35 cellular contexts compared by ENCODE assay signal in genomic region chr5:55857247-55857640, GRCh38. TPM values are rescaled to one million over a fixed set of nuclear protein-coding genes. Genes with fewer than 3 reads are reported as not detected.
DNase-seq lines count a peak whose midpoint lies in the region; ATAC-seq, FAIRE-seq and TF ChIP-seq lines count a peak whose summit lies in the region.
"Had no signal": no experiment of that assay in that cellular context is flagged by ENCODE, and none has a peak within 500 bp of the region (broad histone marks: within the 10 kb centered on the region; RNA-seq: fewer than 3 reads in every experiment).

No MANE protein-coding gene starts in this region.

- H3K4me3 ChIP-seq in astrocyte (ENCODE audit: insufficient read depth, low read depth, low read length), result no peak overlapping the region
- H3K4me3 ChIP-seq: dorsolateral prefrontal cortex, esophagus muscularis mucosa, left lung, spleen, tibial artery, vagina had no signal

- CTCF ChIA-PET in activated CD4-positive, alpha-beta T cell treated with anti-CD3 and anti-CD28 coated beads for 36 hours (lab: Charles Lee), result interaction anchor here (0.6 to 0.8 kb wide), 2 partner anchors 221 to 908 kb away, joined by 3 read pairs; no protein-coding TSS in a partner anchor

- H3K9me3 Mint-ChIP-seq in activated CD4-positive, alpha-beta T cell treated with anti-CD3 and anti-CD28 coated beads for 36 hours (ENCODE audit: low read depth), result no peaks in the 10 kb centered on the region
- H3K9me3 Mint-ChIP-seq in stimulated activated naive CD8-positive, alpha-beta T cell treated with anti-CD3 and anti-CD28 coated beads, Interleukin-15, Interleukin-2, amounts not matched to agents 100 ng/mL and 50 ng/mL, for 24 hours, result no peaks in the 10 kb centered on the region
- H3K9me3 Mint-ChIP-seq in astrocyte (ENCODE audit: unreplicated experiment), result no peaks in the 10 kb centered on the region
- peaks cover 0 to 12% of the 10 kb centered on the region in 2 donors for H3K9me3 Mint-ChIP-seq in stimulated activated naive CD8-positive, alpha-beta T cell treated with anti-CD3 and anti-CD28 coated beads, Interleukin-15, amount 100 ng/mL, for 72 hours
- H3K9me3 Mint-ChIP-seq: CD4-positive, alpha-beta T cell; HFFc6; memory B cell had no signal

- no peak overlapping the region for H2AFZ ChIP-seq in astrocyte (ENCODE audit: low read depth, low read length)

- H3K4me1 ChIP-seq in astrocyte (ENCODE audit: insufficient read depth, low read length), result peaks cover 5% of the 10 kb centered on the region
- H3K4me1 ChIP-seq: esophagus muscularis mucosa, left lung, vagina had no signal

- H3K9me3 ChIP-seq in astrocyte (ENCODE audit: insufficient read depth, low read depth, low read length), result no peaks in the 10 kb centered on the region
- H3K9me3 ChIP-seq: left lung, vagina had no signal

- H3K9ac ChIP-seq in astrocyte (ENCODE audit: low read length), result no peak overlapping the region

- H3K27me3 ChIP-seq in astrocyte (ENCODE audit: insufficient read depth, low read length), result no peaks in the 10 kb centered on the region
- H3K27me3 ChIP-seq: brain microvascular endothelial cell, esophagus muscularis mucosa, left lung, spleen, tibial artery, vagina had no signal

- ATAC-seq in activated CD4-positive, alpha-beta T cell treated with anti-CD3 and anti-CD28 coated beads for 36 hours, result no peak
- no peak for ATAC-seq in stimulated activated naive CD8-positive, alpha-beta T cell treated with anti-CD3 and anti-CD28 coated beads, Interleukin-15, Interleukin-2, amounts not matched to agents 100 U/mL and 50 U/mL, for 24 hours
- no peak for ATAC-seq in stimulated activated naive CD8-positive, alpha-beta T cell treated with anti-CD3 and anti-CD28 coated beads, Interleukin-15, amount 100 ng/mL, for 72 hours
- ATAC-seq: right cardiac atrium had no signal

- no peak overlapping the region for H3K4me3 Mint-ChIP-seq in activated CD4-positive, alpha-beta T cell treated with anti-CD3 and anti-CD28 coated beads for 36 hours
- H3K4me3 Mint-ChIP-seq in stimulated activated naive CD8-positive, alpha-beta T cell treated with anti-CD3 and anti-CD28 coated beads, Interleukin-15, Interleukin-2, amounts not matched to agents 100 ng/mL and 50 ng/mL, for 24 hours, result no peak overlapping the region
- H3K4me3 Mint-ChIP-seq in astrocyte (ENCODE audit: unreplicated experiment), result no peak overlapping the region
- peak overlapping the region in 1 of 2 donors; percentile 23 for H3K4me3 Mint-ChIP-seq in stimulated activated naive CD8-positive, alpha-beta T cell treated with anti-CD3 and anti-CD28 coated beads, Interleukin-15, amount 100 ng/mL, for 72 hours
- H3K4me3 Mint-ChIP-seq: activated CD8-positive, alpha-beta memory T cell treated with anti-CD3 and anti-CD28 coated beads, Interleukin-2, amount 10 ng/mL, durations not matched to agents 7 days and 5 days; HFFc6; memory B cell had no signal

- H3K4me2 ChIP-seq in astrocyte (ENCODE audit: low read length), result no peak overlapping the region

- H3K27ac Mint-ChIP-seq in activated CD4-positive, alpha-beta T cell treated with anti-CD3 and anti-CD28 coated beads for 36 hours, result peak overlapping the region; percentile 68
- peak overlapping the region; percentile 52 for H3K27ac Mint-ChIP-seq in stimulated activated naive CD8-positive, alpha-beta T cell treated with anti-CD3 and anti-CD28 coated beads, Interleukin-15, Interleukin-2, amounts not matched to agents 100 ng/mL and 50 ng/mL, for 24 hours
- no peak overlapping the region for H3K27ac Mint-ChIP-seq in astrocyte (ENCODE audit: unreplicated experiment)
- H3K27ac Mint-ChIP-seq in stimulated activated naive CD8-positive, alpha-beta T cell treated with anti-CD3 and anti-CD28 coated beads, Interleukin-15, amount 100 ng/mL, for 72 hours, result peak overlapping the region; percentile 91 to 98
- H3K27ac Mint-ChIP-seq: HFFc6, memory B cell had no signal

- H3K4me1 Mint-ChIP-seq in activated CD4-positive, alpha-beta T cell treated with anti-CD3 and anti-CD28 coated beads for 36 hours, result peaks cover 33% of the 10 kb centered on the region
- H3K4me1 Mint-ChIP-seq in stimulated activated naive CD8-positive, alpha-beta T cell treated with anti-CD3 and anti-CD28 coated beads, Interleukin-15, Interleukin-2, amounts not matched to agents 100 ng/mL and 50 ng/mL, for 24 hours (ENCODE audit: low read depth), result peaks cover 26% of the 10 kb centered on the region
- peaks cover 24% of the 10 kb centered on the region for H3K4me1 Mint-ChIP-seq in astrocyte (ENCODE audit: low read depth, unreplicated experiment)
- H3K4me1 Mint-ChIP-seq in stimulated activated naive CD8-positive, alpha-beta T cell treated with anti-CD3 and anti-CD28 coated beads, Interleukin-15, amount 100 ng/mL, for 72 hours, result peaks cover 31% of the 10 kb centered on the region
- H3K4me1 Mint-ChIP-seq: memory B cell had no signal

- intact Hi-C loops in activated CD4-positive, alpha-beta T cell treated with anti-CD3 and anti-CD28 coated beads for 36 hours (cut with DNase I, micrococcal nuclease), result no loop called here

- no peaks in the 10 kb centered on the region for H3K36me3 ChIP-seq in astrocyte (ENCODE audit: insufficient read depth, low read length)
- H3K36me3 ChIP-seq: brain microvascular endothelial cell, esophagus muscularis mucosa, left lung, spleen, tibial artery, vagina had no signal

- no peak for TF ChIP-seq CTCF in astrocyte (IDR thresholded peaks at IDR 0.05; ENCODE audit: insufficient read depth, low read depth, low read length)

- H3K79me2 ChIP-seq in astrocyte (ENCODE audit: insufficient read depth, low read length), result no peaks in the 10 kb centered on the region

- peaks cover 2% of the 10 kb centered on the region for H3K27me3 Mint-ChIP-seq in activated CD4-positive, alpha-beta T cell treated with anti-CD3 and anti-CD28 coated beads for 36 hours
- H3K27me3 Mint-ChIP-seq in stimulated activated naive CD8-positive, alpha-beta T cell treated with anti-CD3 and anti-CD28 coated beads, Interleukin-15, Interleukin-2, amounts not matched to agents 100 ng/mL and 50 ng/mL, for 24 hours, result peaks cover 3% of the 10 kb centered on the region
- no peaks in the 10 kb centered on the region for H3K27me3 Mint-ChIP-seq in astrocyte (ENCODE audit: low read depth, unreplicated experiment)
- H3K27me3 Mint-ChIP-seq in stimulated activated naive CD8-positive, alpha-beta T cell treated with anti-CD3 and anti-CD28 coated beads, Interleukin-15, amount 100 ng/mL, for 72 hours, result no peaks in the 10 kb centered on the region
- H3K27me3 Mint-ChIP-seq: CD4-positive, alpha-beta T cell; T-cell had no signal

- H3K36me3 Mint-ChIP-seq in activated CD4-positive, alpha-beta T cell treated with anti-CD3 and anti-CD28 coated beads for 36 hours (ENCODE audit: low read depth), result no peaks in the 10 kb centered on the region
- H3K36me3 Mint-ChIP-seq in stimulated activated naive CD8-positive, alpha-beta T cell treated with anti-CD3 and anti-CD28 coated beads, Interleukin-15, Interleukin-2, amounts not matched to agents 100 ng/mL and 50 ng/mL, for 24 hours (ENCODE audit: low read depth), result no peaks in the 10 kb centered on the region
- no peaks in the 10 kb centered on the region for H3K36me3 Mint-ChIP-seq in astrocyte (ENCODE audit: low read depth, unreplicated experiment)
- H3K36me3 Mint-ChIP-seq: activated CD8-positive, alpha-beta memory T cell treated with anti-CD3 and anti-CD28 coated beads, Interleukin-2, amount 10 ng/mL, durations not matched to agents 7 days and 5 days; memory B cell; T-cell had no signal

- no peaks in the 10 kb centered on the region for H4K20me1 ChIP-seq in astrocyte (ENCODE audit: insufficient read depth, low read length)

- no peak for DNase-seq in activated CD4-positive, alpha-beta T cell treated with anti-CD3 and anti-CD28 coated beads for 36 hours
- DNase-seq in activated CD4-positive, alpha-beta T cell treated with anti-CD3 and anti-CD28 coated beads, Interleukin-2, amount 50 U/mL, for 48 hours, result no peak
- DNase-seq in stimulated activated naive CD8-positive, alpha-beta T cell treated with anti-CD3 and anti-CD28 coated beads, Interleukin-15, Interleukin-2, amounts not matched to agents 100 U/mL and 50 U/mL, for 24 hours, result no peak
- DNase-seq in astrocyte (ENCODE audit: low read depth) (peak; percentile 22), HK-2 (ENCODE audit: unreplicated experiment) (no peak)
- DNase-seq in stimulated activated naive CD8-positive, alpha-beta T cell treated with anti-CD3 and anti-CD28 coated beads, Interleukin-15, amount 100 ng/mL, for 72 hours, result no peak
- no peak for DNase-seq in activated CD4-positive, CD25-positive, alpha-beta regulatory T cell (lab: John Stamatoyannopoulos, UW)
- DNase-seq: activated CD4-positive, CD25-positive, alpha-beta regulatory T cell treated with anti-CD3 and anti-CD28 coated beads, Interleukin-2, amount 50 U/mL, for 72 hours; activated CD8-positive, alpha-beta memory T cell treated with anti-CD3 and anti-CD28 coated beads, Interleukin-2, amount 10 ng/mL, durations not matched to agents 7 days and 5 days; brain microvascular endothelial cell; CD4-positive, alpha-beta T cell; cerebellar nuclear complex; dorsolateral prefrontal cortex; foreskin fibroblast; head of caudate nucleus; HFFc6; islet precursor cell; left lung; NCI-H1092; NCI-H1694 treated with DMSO at 0.1 percent for 48 hours; NCI-H2171; NCI-H510A; right cardiac atrium; RPMI8226; spleen; stimulated activated CD4-positive, alpha-beta T cell treated with anti-CD3 and anti-CD28 coated beads, Interleukin-2, amount 100 ng/mL, for 48 hours; tibial artery had no signal

- POLR2A ChIA-PET in activated CD4-positive, alpha-beta T cell treated with anti-CD3 and anti-CD28 coated beads for 36 hours (lab: Charles Lee), result no interaction called here

- H3K27ac ChIP-seq in astrocyte (ENCODE audit: low read depth, low read length), result no peak overlapping the region
- H3K27ac ChIP-seq: brain microvascular endothelial cell, dorsolateral prefrontal cortex, esophagus muscularis mucosa, left lung, spleen, tibial artery, vagina had no signal

- FAIRE-seq in astrocyte (lab: Jason Lieb, UNC), result no peak
- FAIRE-seq: H1 had no signal

RNA-seq across cellular contexts. Expression of gene IL31RA, which starts 6.1 kb away (rescaled TPM):
- not detected for total RNA-seq in activated CD4-positive, alpha-beta T cell treated with anti-CD3 and anti-CD28 coated beads for 36 hours
- 4.7 and 5.7 TPM in 2 replicates for total RNA-seq in astrocyte
- total RNA-seq: activated CD8-positive, alpha-beta memory T cell treated with anti-CD3 and anti-CD28 coated beads, Interleukin-2, amount 10 ng/mL, durations not matched to agents 7 days and 5 days; CD4-positive, alpha-beta T cell; H1; OCI-LY7; right cardiac atrium; SK-MEL-5; T-cell; vagina had no signal
